ENCODE assay signal across 26 cellular contexts in genomic region chr4:15600176-15600575, GRCh38.
"Had no signal": no experiment of that assay in that cellular context is flagged by ENCODE, and none has a peak within 500 bp of the region (broad histone marks: within the 10 kb centered on the region; RNA-seq: fewer than 3 reads in every experiment).

No MANE protein-coding gene starts in this region.

- H3K27me3 ChIP-seq: neural progenitor cell, neutrophil, right atrium auricular region, right lobe of liver, suprapubic skin, tibial artery, uterus had no signal

- H3K36me3 ChIP-seq: neural progenitor cell, uterus had no signal

- H3K9me3 Mint-ChIP-seq: natural killer cell; stimulated activated naive B cell treated with anti-CD40 and anti-IgM and Interleukin-4, amounts not matched to agents 10 μg/mL and 1 μg/mL and 100 μg/mL, for 72 hours had no signal

- H3K4me1 ChIP-seq: parathyroid adenoma, right atrium auricular region, right lobe of liver, suprapubic skin, tibial artery, uterus had no signal

- H3K27me3 Mint-ChIP-seq: naive B cell; stimulated activated naive B cell treated with anti-CD40 and anti-IgM and Interleukin-4, amounts not matched to agents 10 μg/mL and 1 μg/mL and 100 μg/mL, for 72 hours had no signal

- H3K9me3 ChIP-seq: neutrophil, right atrium auricular region, right lobe of liver, suprapubic skin, thoracic aorta, tibial artery had no signal

- DNase-seq: islet precursor cell; left ventricle myocardium inferior; mesendoderm; naive B cell; natural killer cell; nephron progenitor cell; occipital lobe; right lobe of liver; stimulated activated CD4-positive, alpha-beta T cell treated with anti-CD3 and anti-CD28 coated beads, Interleukin-12 subunit alpha, Interleukin-12 subunit beta, amount 100 ng/mL, for 4 hours; stimulated activated CD4-positive, alpha-beta T cell treated with anti-CD3 and anti-CD28 coated beads, Interleukin-15, amount 100 ng/mL, for 24 hours; stimulated activated CD4-positive, alpha-beta T cell treated with anti-CD3 and anti-CD28 coated beads, Interleukin-2, amount 100 ng/mL, for 24 hours; stimulated activated CD4-positive, alpha-beta T cell treated with anti-CD3 and anti-CD28 coated beads, Interleukin-4, amount 100 ng/mL, for 1 hour; stimulated activated naive B cell treated with anti-CD40 and anti-IgM and Interleukin-4, amounts not matched to agents 10 μg/mL and 1 μg/mL and 100 μg/mL, for 72 hours; stimulated activated naive CD8-positive, alpha-beta T cell treated with anti-CD3 and anti-CD28 coated beads, Interleukin-15, Interleukin-2, amounts not matched to agents 100 U/mL and 50 U/mL, for 24 hours; tibial artery; trophoblast cell; uterus had no signal

- H3K4me1 Mint-ChIP-seq: mesothelial cell of epicardium, nephron progenitor cell, neural progenitor cell had no signal

- H3K36me3 Mint-ChIP-seq: natural killer cell had no signal

- H3K27ac ChIP-seq: left ventricle myocardium inferior, neural progenitor cell, neutrophil, parathyroid adenoma, right atrium auricular region, right lobe of liver, skin epidermis, suprapubic skin, thoracic aorta, tibial artery, uterus had no signal

- H3K4me3 Mint-ChIP-seq: mesothelial cell of epicardium; naive B cell; natural killer cell; nephron progenitor cell; neural progenitor cell; stimulated activated naive B cell treated with anti-CD40 and anti-IgM and Interleukin-4, amounts not matched to agents 10 μg/mL and 1 μg/mL and 100 μg/mL, for 72 hours had no signal

- ATAC-seq: natural killer cell; right lobe of liver; stimulated activated naive B cell treated with anti-CD40 and anti-IgM and Interleukin-4, amounts not matched to agents 10 μg/mL and 1 μg/mL and 100 μg/mL, for 72 hours; stimulated activated naive CD8-positive, alpha-beta T cell treated with anti-CD3 and anti-CD28 coated beads, Interleukin-15, Interleukin-2, amounts not matched to agents 100 U/mL and 50 U/mL, for 24 hours had no signal

- H3K4me3 ChIP-seq: left ventricle myocardium inferior, lung, neural progenitor cell, right atrium auricular region, right lobe of liver, skin epidermis, suprapubic skin, thoracic aorta, tibial artery, uterus had no signal

- H3K27ac Mint-ChIP-seq: mesothelial cell of epicardium; natural killer cell; nephron progenitor cell; neural progenitor cell; stimulated activated naive B cell treated with anti-CD40 and anti-IgM and Interleukin-4, amounts not matched to agents 10 μg/mL and 1 μg/mL and 100 μg/mL, for 72 hours had no signal
